Comparison of ENCODE assay signal across 13 cellular contexts in the genomic region with DNA sequence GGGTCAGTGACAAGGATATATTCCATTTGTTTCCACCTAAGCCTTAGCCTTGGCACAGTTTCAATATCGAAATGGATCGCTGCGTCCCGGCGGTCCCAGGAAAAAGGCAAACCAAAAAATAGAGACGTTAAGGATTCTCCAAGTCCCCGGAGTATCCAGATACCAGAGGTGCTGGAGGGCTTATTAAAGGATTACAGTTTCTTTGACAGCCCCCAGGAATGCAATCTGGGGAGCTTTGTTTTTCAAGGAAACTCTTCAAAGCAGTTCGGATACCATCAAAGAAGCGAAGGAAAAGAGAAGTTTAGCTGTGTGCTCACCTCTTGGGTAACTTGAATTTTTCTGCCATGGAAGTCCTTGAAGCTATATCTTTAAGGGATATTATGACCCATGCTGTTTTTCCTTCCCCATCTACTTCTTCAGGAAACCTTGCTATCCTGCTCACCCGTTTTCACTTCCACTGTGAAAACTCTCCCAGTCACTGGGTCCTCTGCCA. TPM values are rescaled to one million over a fixed set of nuclear protein-coding genes. Genes with fewer than 3 reads are reported as not detected.
A peak's percentile ranks its signal among the peaks of the same experiment; 100 is the strongest.
DNase-seq lines count a peak whose midpoint lies in the region; ATAC-seq and TF ChIP-seq lines count a peak whose summit lies in the region.
"Had no signal": no experiment of that assay in that cellular context is flagged by ENCODE, and none has a peak within 500 bp of the region (broad histone marks: within the 10 kb centered on the region; RNA-seq: fewer than 3 reads in every experiment).

No MANE protein-coding gene starts in this region.

- DNase-seq in AG09309 (ENCODE audit: low read depth) (no peak), NCI-H69 (lab: John Stamatoyannopoulos, UW) (peak; percentile 38), fibroblast of mammary gland (ENCODE audit: low read depth) (no peak), esophagus squamous epithelium (lab: John Stamatoyannopoulos, UW) (no peak), NCI-H1092 (lab: John Stamatoyannopoulos, UW) (no peak)
- no peak for DNase-seq in activated naive CD4-positive, alpha-beta T cell treated with anti-CD3 and anti-CD28 coated beads, Interleukin-2, amount 10 ng/mL, durations not matched to agents 7 days and 5 days
- DNase-seq: activated T-cell treated with anti-CD3 and anti-CD28 coated beads, Interleukin-2, amount 50 U/mL, for 1 hour; central memory CD4-positive, alpha-beta T cell; NCI-H774 had no signal

- peaks cover 7% of the 10 kb centered on the region for H3K4me1 Mint-ChIP-seq in activated naive CD4-positive, alpha-beta T cell treated with anti-CD3 and anti-CD28 coated beads, Interleukin-2, amount 10 ng/mL, durations not matched to agents 7 days and 5 days

- H3K27me3 ChIP-seq in neuron (ENCODE audit: insufficient read depth, low read length) (peaks cover 42% of the 10 kb centered on the region), esophagus squamous epithelium (peaks cover 4 to 62% (median 10%) of the 10 kb centered on the region in 4 donors)

- peak overlapping the region; percentile 86 for H2AFZ ChIP-seq in neuron (ENCODE audit: low read depth, low read length)

- ATAC-seq in GM21737 (IDR thresholded peaks at IDR 0.05; ENCODE audit: unreplicated experiment): no peak

- no peak for TF ChIP-seq CTCF in AG09309 (IDR thresholded peaks at IDR 0.05; ENCODE audit: control insufficient read depth, insufficient read depth, low read depth, low read length, missing control alignments)
- no peak for TF ChIP-seq CTCF in fibroblast of mammary gland (conservative IDR thresholded peaks at IDR 0.05; ENCODE audit: control insufficient read depth, insufficient read depth, low read depth, low read length)
- no peak for TF ChIP-seq CTCF in esophagus squamous epithelium (IDR thresholded peaks at IDR 0.05)

- H3K36me3 Mint-ChIP-seq in activated naive CD4-positive, alpha-beta T cell treated with anti-CD3 and anti-CD28 coated beads, Interleukin-2, amount 10 ng/mL, durations not matched to agents 7 days and 5 days: peaks cover 1% of the 10 kb centered on the region

- H3K27ac Mint-ChIP-seq in activated naive CD4-positive, alpha-beta T cell treated with anti-CD3 and anti-CD28 coated beads, Interleukin-2, amount 10 ng/mL, durations not matched to agents 7 days and 5 days: no peak overlapping the region
- H3K27ac Mint-ChIP-seq: CD14-positive monocyte had no signal

- H3K36me3 ChIP-seq in neuron (ENCODE audit: insufficient read depth, low read length) (no peaks in the 10 kb centered on the region), esophagus squamous epithelium (no peaks in the 10 kb centered on the region)

- peak overlapping the region; percentile 51 for H3K4me3 ChIP-seq in AG09309 (ENCODE audit: control insufficient read depth, low read depth, low read length)
- H3K4me3 ChIP-seq in fibroblast of mammary gland (ENCODE audit: control insufficient read depth, low read depth, low read length): peak overlapping the region; percentile 16
- peak overlapping the region; percentile 39 for H3K4me3 ChIP-seq in neuron (ENCODE audit: low read length)
- H3K4me3 ChIP-seq in esophagus squamous epithelium: peak overlapping the region in 2 of 4 donors; percentile 35 to 53

- TF ChIP-seq POLR2A in esophagus squamous epithelium (IDR thresholded peaks at IDR 0.05): no peak

- H3K4me1 ChIP-seq in neuron (ENCODE audit: insufficient read depth, low read length): peaks cover 10% of the 10 kb centered on the region
- H3K4me1 ChIP-seq in esophagus squamous epithelium: peaks cover 8 to 16% (median 10%) of the 10 kb centered on the region in 3 donors

- no peaks in the 10 kb centered on the region for H3K9me3 Mint-ChIP-seq in activated naive CD4-positive, alpha-beta T cell treated with anti-CD3 and anti-CD28 coated beads, Interleukin-2, amount 10 ng/mL, durations not matched to agents 7 days and 5 days

- WGBS in esophagus squamous epithelium, 2 donors: 23 to 28% methylated on average over 10 of the region's 10 CpGs

- H3K9me3 ChIP-seq in neuron (ENCODE audit: low read length) (no peaks in the 10 kb centered on the region), esophagus squamous epithelium (no peaks in the 10 kb centered on the region)

- CTCF ChIA-PET in activated naive CD4-positive, alpha-beta T cell treated with anti-CD3 and anti-CD28 coated beads, Interleukin-2, amount 10 ng/mL, durations not matched to agents 7 days and 5 days (lab: Charles Lee): no interaction called here

- H3K27me3 Mint-ChIP-seq in activated naive CD4-positive, alpha-beta T cell treated with anti-CD3 and anti-CD28 coated beads, Interleukin-2, amount 10 ng/mL, durations not matched to agents 7 days and 5 days: peaks cover 68% of the 10 kb centered on the region

- no peak overlapping the region for H3K4me3 Mint-ChIP-seq in activated naive CD4-positive, alpha-beta T cell treated with anti-CD3 and anti-CD28 coated beads, Interleukin-2, amount 10 ng/mL, durations not matched to agents 7 days and 5 days

- H3K27ac ChIP-seq in esophagus squamous epithelium: no peak overlapping the region

- intact Hi-C loops in esophagus squamous epithelium (cut with DNase I): no loop called here

RNA-seq across cellular contexts. Expression of a gene that starts 0.6 kb away (rescaled TPM):
- not detected for total RNA-seq in esophagus squamous epithelium
- total RNA-seq: mesenteric fat pad had no signal
